9 cellular contexts compared by ENCODE assay signal in the genomic region with DNA sequence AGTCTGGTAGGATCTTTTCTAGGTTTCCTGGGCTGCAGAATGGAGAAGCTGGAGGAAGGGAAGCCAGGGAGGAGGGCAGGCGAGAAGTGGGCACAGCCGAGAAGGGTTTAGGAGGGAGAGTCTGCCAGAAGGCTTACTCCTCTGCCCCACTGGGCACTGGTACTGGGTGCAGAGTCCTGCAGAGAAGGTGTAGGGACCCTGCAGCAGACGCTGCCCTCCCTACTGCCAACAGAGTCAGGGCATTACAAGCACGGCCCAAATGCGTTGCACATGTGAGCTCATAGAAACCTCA. TPM values are rescaled to one million over a fixed set of nuclear protein-coding genes. Genes with fewer than 3 reads are reported as not detected.
DNase-seq lines count a peak whose midpoint lies in the region; ATAC-seq and TF ChIP-seq lines count a peak whose summit lies in the region.
"Had no signal": no experiment of that assay in that cellular context is flagged by ENCODE, and none has a peak within 500 bp of the region (broad histone marks: within the 10 kb centered on the region; RNA-seq: fewer than 3 reads in every experiment).

No MANE protein-coding gene starts in this region.

- H3K9me3 ChIP-seq in GM23248 (ENCODE audit: low read depth) (no peaks in the 10 kb centered on the region), SJSA1 (replicated peaks) (no peaks in the 10 kb centered on the region), gastrocnemius medialis (no peaks in the 10 kb centered on the region)
- H3K9me3 ChIP-seq: neutrophil had no signal

- no peaks in the 10 kb centered on the region for H3K9me2 ChIP-seq in GM23248 (ENCODE audit: insufficient read depth)

- intact Hi-C loops in gastrocnemius medialis (cut with DNase I; ENCODE audit: low total_unique reads), result loop anchor here (5.0 kb wide), 1 partner anchor 150 kb away; a partner anchor contains a TSS

- DNase-seq in GM23248 (no peak), SJSA1 (ENCODE audit: low read depth in 1 of 2, low spot score in 2 of 2) (no peak), fibroblast of pulmonary artery (ENCODE audit: low read depth) (no peak), gastrocnemius medialis (no peak), globus pallidus (ENCODE audit: low spot score) (no peak), hepatic stellate cell (ENCODE audit: low spot score) (no peak)
- DNase-seq in activated effector memory CD4-positive, alpha-beta T cell treated with anti-CD3 and anti-CD28 coated beads, Interleukin-2, amount 50 U/mL, for 16 hours, result no peak

- H3K9ac ChIP-seq in GM23248, result peak overlapping the region; percentile 90

- TF ChIP-seq CTCF in fibroblast of pulmonary artery (IDR thresholded peaks at IDR 0.05; ENCODE audit: low read length, missing control alignments) (no peak), gastrocnemius medialis (IDR thresholded peaks at IDR 0.05 in 4 of 5, conservative IDR thresholded peaks at IDR 0.05 in 1 of 5) (no peak)

- no peak for TF ChIP-seq POLR2A in gastrocnemius medialis (IDR thresholded peaks at IDR 0.05)

- H3K79me2 ChIP-seq in GM23248 (ENCODE audit: insufficient read depth), result peaks cover 26% of the 10 kb centered on the region

- H3K27ac ChIP-seq in GM23248 (no peak overlapping the region), SJSA1 (no peak overlapping the region), gastrocnemius medialis (peak overlapping the region; percentile 66 to 79 (median 72))
- H3K27ac ChIP-seq: neutrophil had no signal

- peak overlapping the region; percentile 94 for H2AFZ ChIP-seq in GM23248

- no peaks in the 10 kb centered on the region for H4K20me1 ChIP-seq in GM23248 (ENCODE audit: insufficient read depth)

- H3K27me3 ChIP-seq in GM23248 (replicated peaks; ENCODE audit: insufficient read depth) (no peaks in the 10 kb centered on the region; the same call in 1 of the 2 replicates), SJSA1 (replicated peaks) (peaks cover 7% of the 10 kb centered on the region; the same call in 1 of the 2 replicates), gastrocnemius medialis (no peaks in the 10 kb centered on the region)

- in situ Hi-C loops in GM23248 (cut with MboI) (no loop called here), gastrocnemius medialis (cut with MboI; ENCODE audit: low sequenced_read_pairs in 4 of 4) (no loop called here)

- H3F3A ChIP-seq in GM23248 (ENCODE audit: insufficient read depth), result no peaks in the 10 kb centered on the region

- peak overlapping the region; percentile 89 for H3K4me2 ChIP-seq in GM23248 (ENCODE audit: unreplicated experiment)

- H3K4me3 ChIP-seq in GM23248 (peak overlapping the region; percentile 91), SJSA1 (peak overlapping the region; percentile 96), fibroblast of pulmonary artery (replicated peaks; ENCODE audit: low read depth, low read length) (peak overlapping the region; percentile 79), gastrocnemius medialis (peak overlapping the region; percentile 72 to 99 (median 83))

- H3K36me3 ChIP-seq in GM23248 (ENCODE audit: low read depth), result no peaks in the 10 kb centered on the region
- peaks cover 4% of the 10 kb centered on the region; the same call in 1 of the 2 replicates for H3K36me3 ChIP-seq in SJSA1
- no peaks in the 10 kb centered on the region for H3K36me3 ChIP-seq in gastrocnemius medialis
- H3K36me3 ChIP-seq: neutrophil had no signal

- H3K4me1 ChIP-seq in GM23248 (ENCODE audit: insufficient read depth) (peaks cover 7% of the 10 kb centered on the region), SJSA1 (replicated peaks) (peaks cover 17% of the 10 kb centered on the region), gastrocnemius medialis (peaks cover 9 to 18% of the 10 kb centered on the region in 2 donors)

- 44 to 47% methylated on average over 5 of the region's 5 CpGs for WGBS in GM23248 (ENCODE audit: low coverage in 1 of 2, low lambda C conversion rate in 2 of 2, missing lambda C conversion rate in 2 of 2), 2 experiments

- ATAC-seq in gastrocnemius medialis, result no peak
- no peak for ATAC-seq in GM21526 (IDR thresholded peaks at IDR 0.05; ENCODE audit: low FRiP score, unreplicated experiment)

RNA-seq across cellular contexts. Expression of a gene that starts 0.7 kb away (rescaled TPM):
- 45.4 and 54.8 TPM in 2 replicates for total RNA-seq in GM23248 (2014; rRNA removed; shearing (Covaris generic))
- polyA plus RNA-seq in GM23248 (2016; fragmentation: Nextera tagmentation; extraction: Ambion mirVana), result 86.5 and 92.3 TPM in 2 replicates
- 137 and 153 TPM in 2 replicates for total RNA-seq in SJSA1 (2014; rRNA removed; shearing (Covaris generic))
- 10 to 100 TPM; 33.9 to 57.0 (median 45.0) TPM for total RNA-seq in gastrocnemius medialis

Comparison
In these comparisons a context has a peak if more than half of its experiments do, and no peak if none do; other contexts are left out.
1. H3K27ac ChIP-seq: peak in gastrocnemius medialis (4 of 4); none in GM23248 (single experiment) and SJSA1 (single experiment).
2. Peak in every context shown above with its lines, with median percentiles within 50 percentile points of each other: H3K4me3 ChIP-seq.